12 cellular contexts compared by ENCODE assay signal in genomic region chr1:179164494-179164893, GRCh38.
DNase-seq lines count a peak whose midpoint lies in the region; ATAC-seq and TF ChIP-seq lines count a peak whose summit lies in the region.
"Had no signal": no experiment of that assay in that cellular context is flagged by ENCODE, and none has a peak within 500 bp of the region (broad histone marks: within the 10 kb centered on the region; RNA-seq: fewer than 3 reads in every experiment).

No MANE protein-coding gene starts in this region.

- no peaks in the 10 kb centered on the region for H3F3A ChIP-seq in GM23338 (replicated peaks; ENCODE audit: low read depth)

- H3K9me2 ChIP-seq in GM23338 (ENCODE audit: insufficient read depth), result no peaks in the 10 kb centered on the region

- ATAC-seq in GM23338, result peak; percentile 74
- no peak for ATAC-seq in CD8-positive, alpha-beta T cell
- no peak for ATAC-seq in activated CD8-positive, alpha-beta T cell treated with anti-CD3 and anti-CD28 coated beads for 36 hours

- H3K4me1 ChIP-seq in GM23338 (ENCODE audit: insufficient read depth) (peaks cover 6% of the 10 kb centered on the region), osteoblast (ENCODE audit: insufficient read depth, low read length) (peaks cover 26% of the 10 kb centered on the region)
- no peaks in the 10 kb centered on the region for H3K4me1 ChIP-seq in CD8-positive, alpha-beta T cell (ENCODE audit: insufficient read depth, low read length)

- no peak overlapping the region for H2AFZ ChIP-seq in GM23338
- H2AFZ ChIP-seq in osteoblast (ENCODE audit: low read length), result no peak overlapping the region

- H3K4me3 ChIP-seq in GM23338 (no peak overlapping the region), osteoblast (ENCODE audit: insufficient read depth, low read length) (no peak overlapping the region)
- no peak overlapping the region for H3K4me3 ChIP-seq in CD8-positive, alpha-beta T cell (ENCODE audit: low read depth, low read length)

- H3K27me3 ChIP-seq in GM23338 (ENCODE audit: insufficient read depth) (no peaks in the 10 kb centered on the region), osteoblast (ENCODE audit: insufficient read depth, low read length) (no peaks in the 10 kb centered on the region)
- no peaks in the 10 kb centered on the region for H3K27me3 ChIP-seq in CD8-positive, alpha-beta T cell (ENCODE audit: insufficient read depth, low read length)

- TF ChIP-seq CTCF in GM23338 (conservative IDR thresholded peaks at IDR 0.05; ENCODE audit: low read depth in 2 of 2) (no peak), osteoblast (IDR thresholded peaks at IDR 0.05; ENCODE audit: extremely low read depth, low read depth, low read length) (no peak)
- TF ChIP-seq CTCF in CD8-positive, alpha-beta T cell (IDR thresholded peaks at IDR 0.05), result no peak
- no peak for TF ChIP-seq CTCF in activated CD8-positive, alpha-beta T cell treated with anti-CD3 and anti-CD28 coated beads for 36 hours (IDR thresholded peaks at IDR 0.05)

- H4K20me1 ChIP-seq in GM23338 (replicated peaks; ENCODE audit: insufficient read depth), result no peaks in the 10 kb centered on the region; the same call in 1 of the 2 replicates
- H4K20me1 ChIP-seq in osteoblast (ENCODE audit: insufficient read depth, low read length), result no peaks in the 10 kb centered on the region

- DNase-seq in GM23338 (ENCODE audit: low spot score) (peak; percentile 85), RPMI7951 (ENCODE audit: low read depth) (peak; percentile 56), fibroblast of gingiva (ENCODE audit: low read depth) (peak; percentile 70), osteoblast (ENCODE audit: insufficient read length, low spot score, missing footprints) (peak; percentile 39), NCI-H2107 (lab: John Stamatoyannopoulos, UW) (no peak)
- DNase-seq in CD8-positive, alpha-beta T cell, result no peak
- no peak for DNase-seq in activated CD8-positive, alpha-beta T cell treated with anti-CD3 and anti-CD28 coated beads for 36 hours
- no peak for DNase-seq in activated T-cell treated with anti-CD3 and anti-CD28 coated beads, Interleukin-2, amount 50 U/mL, for 1 hour
- DNase-seq: activated naive CD8-positive, alpha-beta T cell treated with anti-CD3 and anti-CD28 coated beads, Interleukin-2, amount 10 ng/mL, durations not matched to agents 7 days and 5 days; hippocampal formation; T1000 had no signal

- H3K27ac Mint-ChIP-seq in GM23338, result peak overlapping the region; percentile 74; the same call in 1 of the 2 replicates
- no peak overlapping the region for H3K27ac Mint-ChIP-seq in CD8-positive, alpha-beta T cell
- H3K27ac Mint-ChIP-seq in activated CD8-positive, alpha-beta T cell treated with anti-CD3 and anti-CD28 coated beads for 36 hours, result no peak overlapping the region
- H3K27ac Mint-ChIP-seq: activated naive CD8-positive, alpha-beta T cell treated with anti-CD3 and anti-CD28 coated beads, Interleukin-2, amount 10 ng/mL, durations not matched to agents 7 days and 5 days had no signal

- peaks cover 30% of the 10 kb centered on the region for H3K4me1 Mint-ChIP-seq in GM23338
- peaks cover 17% of the 10 kb centered on the region for H3K4me1 Mint-ChIP-seq in CD8-positive, alpha-beta T cell (ENCODE audit: low read depth)
- peaks cover 15% of the 10 kb centered on the region for H3K4me1 Mint-ChIP-seq in activated CD8-positive, alpha-beta T cell treated with anti-CD3 and anti-CD28 coated beads for 36 hours (ENCODE audit: low read depth)
- H3K4me1 Mint-ChIP-seq: activated naive CD8-positive, alpha-beta T cell treated with anti-CD3 and anti-CD28 coated beads, Interleukin-2, amount 10 ng/mL, durations not matched to agents 7 days and 5 days had no signal

- peaks cover 3% of the 10 kb centered on the region; the same call in 1 of the 3 replicates for H3K36me3 Mint-ChIP-seq in GM23338 (ENCODE audit: low read depth)
- peaks cover 5% of the 10 kb centered on the region for H3K36me3 Mint-ChIP-seq in CD8-positive, alpha-beta T cell
- peaks cover 2% of the 10 kb centered on the region for H3K36me3 Mint-ChIP-seq in activated CD8-positive, alpha-beta T cell treated with anti-CD3 and anti-CD28 coated beads for 36 hours (ENCODE audit: low read depth)

- H3K36me3 ChIP-seq in GM23338 (ENCODE audit: insufficient read depth), result no peaks in the 10 kb centered on the region
- H3K36me3 ChIP-seq in osteoblast (ENCODE audit: insufficient read depth, low read length), result no peaks in the 10 kb centered on the region
- H3K36me3 ChIP-seq in CD8-positive, alpha-beta T cell (ENCODE audit: insufficient read depth, low read length), result no peaks in the 10 kb centered on the region

- intact Hi-C loops in CD8-positive, alpha-beta T cell (cut with DNase I, micrococcal nuclease), result no loop called here
- intact Hi-C loops in activated CD8-positive, alpha-beta T cell treated with anti-CD3 and anti-CD28 coated beads for 36 hours (cut with micrococcal nuclease), result no loop called here

- no peaks in the 10 kb centered on the region for H3K9me3 ChIP-seq in osteoblast (ENCODE audit: low read depth, low read length)
- no peaks in the 10 kb centered on the region for H3K9me3 ChIP-seq in CD8-positive, alpha-beta T cell (ENCODE audit: low read length)

- H3K4me2 ChIP-seq in GM23338 (no peak overlapping the region), osteoblast (ENCODE audit: insufficient read depth, low read length) (no peak overlapping the region)
- H3K4me2 ChIP-seq: KMS-11 had no signal

- H3K9me3 Mint-ChIP-seq in GM23338, result no peaks in the 10 kb centered on the region
- no peaks in the 10 kb centered on the region for H3K9me3 Mint-ChIP-seq in CD8-positive, alpha-beta T cell
- no peaks in the 10 kb centered on the region for H3K9me3 Mint-ChIP-seq in activated CD8-positive, alpha-beta T cell treated with anti-CD3 and anti-CD28 coated beads for 36 hours
- H3K9me3 Mint-ChIP-seq: activated naive CD8-positive, alpha-beta T cell treated with anti-CD3 and anti-CD28 coated beads, Interleukin-2, amount 10 ng/mL, durations not matched to agents 7 days and 5 days had no signal

- no peak overlapping the region for H3K4me3 Mint-ChIP-seq in GM23338
- no peak overlapping the region for H3K4me3 Mint-ChIP-seq in CD8-positive, alpha-beta T cell
- H3K4me3 Mint-ChIP-seq in activated CD8-positive, alpha-beta T cell treated with anti-CD3 and anti-CD28 coated beads for 36 hours, result no peak overlapping the region
- H3K4me3 Mint-ChIP-seq: activated naive CD8-positive, alpha-beta T cell treated with anti-CD3 and anti-CD28 coated beads, Interleukin-2, amount 10 ng/mL, durations not matched to agents 7 days and 5 days had no signal

- POLR2A ChIA-PET in CD8-positive, alpha-beta T cell (lab: Charles Lee), result no interaction called here
- POLR2A ChIA-PET in activated CD8-positive, alpha-beta T cell treated with anti-CD3 and anti-CD28 coated beads for 36 hours (lab: Charles Lee), result no interaction called here

- H3K79me2 ChIP-seq in GM23338 (replicated peaks; ENCODE audit: insufficient read depth) (peaks cover 62% of the 10 kb centered on the region), osteoblast (ENCODE audit: insufficient read depth, low read length) (peaks cover 52% of the 10 kb centered on the region)

- CTCF ChIA-PET in CD8-positive, alpha-beta T cell (lab: Charles Lee), result interaction anchor here (1.5 kb wide), 1 partner anchor 16 kb away, joined by 5 read pairs; no protein-coding TSS in a partner anchor
- CTCF ChIA-PET in activated CD8-positive, alpha-beta T cell treated with anti-CD3 and anti-CD28 coated beads for 36 hours (lab: Charles Lee), result interaction anchor here (0.6 to 1.9 kb wide), 2 partner anchors 14 to 104 kb away, joined by 3 to 4 read pairs; no protein-coding TSS in a partner anchor

- H3K27ac ChIP-seq in GM23338 (ENCODE audit: low read depth) (no peak overlapping the region), osteoblast (ENCODE audit: low read depth, low read length) (peak overlapping the region; percentile 15)
- no peak overlapping the region for H3K27ac ChIP-seq in CD8-positive, alpha-beta T cell (ENCODE audit: low read depth, low read length)
- H3K27ac ChIP-seq: KMS-11 had no signal

- no peaks in the 10 kb centered on the region for H3K27me3 Mint-ChIP-seq in GM23338 (ENCODE audit: insufficient read depth, low read depth, poor library complexity)
- no peaks in the 10 kb centered on the region for H3K27me3 Mint-ChIP-seq in CD8-positive, alpha-beta T cell (ENCODE audit: low read depth)
- H3K27me3 Mint-ChIP-seq in activated CD8-positive, alpha-beta T cell treated with anti-CD3 and anti-CD28 coated beads for 36 hours, result no peaks in the 10 kb centered on the region
- H3K27me3 Mint-ChIP-seq: activated naive CD8-positive, alpha-beta T cell treated with anti-CD3 and anti-CD28 coated beads, Interleukin-2, amount 10 ng/mL, durations not matched to agents 7 days and 5 days had no signal

TF ChIP-seq in GM23338, 12 proteins besides CTCF, POLR2A, EP300 and RAD21 (continues in another document):
- TF ChIP-seq ZNF114 (CRISPR knock-in tag; IDR thresholded peaks at IDR 0.05) (no peak), STAT1 (IDR thresholded peaks at IDR 0.05; ENCODE audit: unreplicated experiment) (no peak)

Comparison
In these comparisons a context has a peak if more than half of its experiments do, and no peak if none do; other contexts are left out.
1. DNase-seq: peak in GM23338 (single experiment), RPMI7951 (single experiment), fibroblast of gingiva (single experiment) and osteoblast (single experiment); none in NCI-H2107 (single experiment), CD8-positive, alpha-beta T cell (0 of 7), activated CD8-positive, alpha-beta T cell treated with anti-CD3 and anti-CD28 coated beads for 36 hours (single experiment) and activated T-cell treated with anti-CD3 and anti-CD28 coated beads, Interleukin-2, amount 50 U/mL, for 1 hour (single experiment).